Comparison of ENCODE assay signal across 1 cellular context in genomic region chr9:78986446-78986845, GRCh38.
A peak's percentile ranks its signal among the peaks of the same experiment; 100 is the strongest.
TF ChIP-seq lines count a peak whose summit lies in the region.

No MANE protein-coding gene starts in this region.

TF ChIP-seq in SK-N-SH, 30 proteins besides CTCF, POLR2A, EP300 and RAD21 (continued from another document):
- TF ChIP-seq EZH2phosphoT487 (IDR thresholded peaks at IDR 0.05; ENCODE audit: borderline replicate concordance, low read depth) (no peak), GATA2 (CRISPR knock-in tag; IDR thresholded peaks at IDR 0.05) (no peak), RFX5 (IDR thresholded peaks at IDR 0.05; ENCODE audit: low read length) (no peak), REST (IDR thresholded peaks at IDR 0.05; ENCODE audit: low read depth, low read length) (no peak), JUND (IDR thresholded peaks at IDR 0.05) (peak; percentile 41), PBX3 (IDR thresholded peaks at IDR 0.05) (peak; percentile 37; the same call in 1 of the 2 replicates), MEF2A (IDR thresholded peaks at IDR 0.05; ENCODE audit: borderline replicate concordance, low read depth) (peak; percentile 23; the same call in 1 of the 2 replicates), TEAD4 (IDR thresholded peaks at IDR 0.05; ENCODE audit: borderline replicate concordance, insufficient read depth) (peak; percentile 68; the same call in 1 of the 2 replicates), FOXJ3 (CRISPR knock-in tag; IDR thresholded peaks at IDR 0.05) (no peak), NRF1 (IDR thresholded peaks at IDR 0.05; ENCODE audit: low read depth, low read length) (no peak), POLR2AphosphoS5 (IDR thresholded peaks at IDR 0.05; ENCODE audit: low read depth, low read length) (no peak), TAF1 (IDR thresholded peaks at IDR 0.05; ENCODE audit: borderline replicate concordance, low read depth, low read length) (no peak)
